In genomic region chr15:91254766-91255165, GRCh38 we compare ENCODE assay signal across 22 cellular contexts.
DNase-seq lines count a peak whose midpoint lies in the region; ATAC-seq, FAIRE-seq and TF ChIP-seq lines count a peak whose summit lies in the region.
"Had no signal": no experiment of that assay in that cellular context is flagged by ENCODE, and none has a peak within 500 bp of the region (broad histone marks: within the 10 kb centered on the region; RNA-seq: fewer than 3 reads in every experiment).

No MANE protein-coding gene starts in this region.

- H3K27ac Mint-ChIP-seq in GM23338 (no peak overlapping the region), neural progenitor cell (no peak overlapping the region)
- H3K27ac Mint-ChIP-seq in activated naive CD4-positive, alpha-beta T cell treated with anti-CD3 and anti-CD28 coated beads, Interleukin-2, amount 10 ng/mL, durations not matched to agents 7 days and 5 days: no peak overlapping the region
- H3K27ac Mint-ChIP-seq: B cell, H9 had no signal

- H2AFZ ChIP-seq in GM23338 (peak overlapping the region; percentile 66), Karpas-422 (ENCODE audit: low read length) (peak overlapping the region; percentile 65), neural progenitor cell (replicated peaks) (peak overlapping the region; percentile 50)

- H3K36me3 ChIP-seq in GM23338 (ENCODE audit: insufficient read depth) (no peaks in the 10 kb centered on the region), Karpas-422 (ENCODE audit: insufficient read depth, low read length) (no peaks in the 10 kb centered on the region), neural progenitor cell (no peaks in the 10 kb centered on the region), pancreas (no peaks in the 10 kb centered on the region)
- H3K36me3 ChIP-seq: SJCRH30 had no signal

- DNase-seq in GM23338 (ENCODE audit: low spot score) (no peak), Karpas-422 (peak; percentile 42), neural progenitor cell (ENCODE audit: low spot score) (no peak), pancreas (no peak), right cardiac atrium (no peak)
- DNase-seq in NK-92 treated with Interleukin-12 subunit alpha and Interleukin-12 subunit beta, amount 100 ng/mL, for 24 hours (lab: John Stamatoyannopoulos, UW): no peak
- no peak for DNase-seq in activated naive CD4-positive, alpha-beta T cell treated with anti-CD3 and anti-CD28 coated beads, Interleukin-2, amount 10 ng/mL, durations not matched to agents 7 days and 5 days
- DNase-seq: DMS53, GF-D8, H9, NCI-H1694, NCI-H2081, NCI-H345, NCI-H774, OCI-M1, SJCRH30, T-helper 1 cell had no signal

- no peaks in the 10 kb centered on the region for H3K79me2 ChIP-seq in GM23338 (replicated peaks; ENCODE audit: insufficient read depth)
- H3K79me2 ChIP-seq in Karpas-422 (ENCODE audit: low read length): no peaks in the 10 kb centered on the region
- H3K79me2 ChIP-seq in neural progenitor cell (ENCODE audit: low read depth): no peaks in the 10 kb centered on the region

- H3K4me1 ChIP-seq in GM23338 (ENCODE audit: insufficient read depth) (no peaks in the 10 kb centered on the region), Karpas-422 (ENCODE audit: low read length) (peaks cover 3% of the 10 kb centered on the region; the same call in 1 of the 2 replicates), neural progenitor cell (no peaks in the 10 kb centered on the region), pancreas (peaks cover 0 to 3% (median 0%) of the 10 kb centered on the region in 3 donors), right cardiac atrium (ENCODE audit: control insufficient read depth, insufficient read depth, low read length) (no peaks in the 10 kb centered on the region)
- H3K4me1 ChIP-seq: SJCRH30 had no signal

- H3F3A ChIP-seq in GM23338 (replicated peaks; ENCODE audit: low read depth) (no peaks in the 10 kb centered on the region), neural progenitor cell (ENCODE audit: low read depth) (no peaks in the 10 kb centered on the region)

- CTCF ChIA-PET in activated naive CD4-positive, alpha-beta T cell treated with anti-CD3 and anti-CD28 coated beads, Interleukin-2, amount 10 ng/mL, durations not matched to agents 7 days and 5 days (lab: Charles Lee): interaction anchor here (0.8 to 1.4 kb wide), 2 partner anchors 15 to 17 kb away, joined by 3 to 4 read pairs; no protein-coding TSS in a partner anchor

- WGBS in pancreas, 2 donors: 61 to 69% methylated on average over 3 of the region's 3 CpGs
- 83% methylated on average over 3 of the region's 3 CpGs for WGBS in right cardiac atrium

- H3K36me3 Mint-ChIP-seq in GM23338 (ENCODE audit: low read depth) (no peaks in the 10 kb centered on the region), neural progenitor cell (no peaks in the 10 kb centered on the region)
- H3K36me3 Mint-ChIP-seq in activated naive CD4-positive, alpha-beta T cell treated with anti-CD3 and anti-CD28 coated beads, Interleukin-2, amount 10 ng/mL, durations not matched to agents 7 days and 5 days: no peaks in the 10 kb centered on the region

- ATAC-seq in GM23338 (no peak), pancreas (no peak), right cardiac atrium (no peak)

- H3K4me3 ChIP-seq in GM23338 (no peak overlapping the region), Karpas-422 (ENCODE audit: low read length) (no peak overlapping the region), neural progenitor cell (no peak overlapping the region), pancreas (no peak overlapping the region), right cardiac atrium (ENCODE audit: low read length) (no peak overlapping the region)
- H3K4me3 ChIP-seq: SJCRH30 had no signal

- H3K27me3 Mint-ChIP-seq in GM23338 (ENCODE audit: insufficient read depth, low read depth, poor library complexity): peaks cover 6% of the 10 kb centered on the region
- no peaks in the 10 kb centered on the region for H3K27me3 Mint-ChIP-seq in neural progenitor cell (ENCODE audit: insufficient read depth, low read depth)
- peaks cover 36% of the 10 kb centered on the region for H3K27me3 Mint-ChIP-seq in activated naive CD4-positive, alpha-beta T cell treated with anti-CD3 and anti-CD28 coated beads, Interleukin-2, amount 10 ng/mL, durations not matched to agents 7 days and 5 days

- H3K27me3 ChIP-seq in GM23338 (ENCODE audit: insufficient read depth) (no peaks in the 10 kb centered on the region), Karpas-422 (ENCODE audit: low read length) (no peaks in the 10 kb centered on the region; the same call in 1 of the 2 replicates), neural progenitor cell (peaks cover 14% of the 10 kb centered on the region), pancreas (peaks cover 0 to 5% (median 0%) of the 10 kb centered on the region in 4 donors), right cardiac atrium (ENCODE audit: control insufficient read depth, insufficient read depth) (no peaks in the 10 kb centered on the region)

- no peaks in the 10 kb centered on the region for H3K9me3 Mint-ChIP-seq in GM23338
- peaks cover under 1% of the 10 kb centered on the region for H3K9me3 Mint-ChIP-seq in neural progenitor cell
- no peaks in the 10 kb centered on the region for H3K9me3 Mint-ChIP-seq in activated naive CD4-positive, alpha-beta T cell treated with anti-CD3 and anti-CD28 coated beads, Interleukin-2, amount 10 ng/mL, durations not matched to agents 7 days and 5 days
- H3K9me3 Mint-ChIP-seq: H9 had no signal

- intact Hi-C loops in pancreas (cut with DNase I): no loop called here
- intact Hi-C loops in right cardiac atrium (cut with DNase I): no loop called here

- H3K9me2 ChIP-seq in GM23338 (ENCODE audit: insufficient read depth): 0 out of 2 replicates have a peak, but pooled peaks cover 4% of the 10 kb centered on the region
- H3K9me2 ChIP-seq in Karpas-422 (replicated peaks; ENCODE audit: insufficient read depth, low read length): no peaks in the 10 kb centered on the region

- no peak for TF ChIP-seq CTCF in GM23338 (conservative IDR thresholded peaks at IDR 0.05; ENCODE audit: low read depth in 2 of 2)
- no peak for TF ChIP-seq CTCF in VCaP (conservative IDR thresholded peaks at IDR 0.05)
- no peak for TF ChIP-seq CTCF in neural progenitor cell (IDR thresholded peaks at IDR 0.05)
- no peak for TF ChIP-seq CTCF in pancreas (IDR thresholded peaks at IDR 0.05)

- H3K9me3 ChIP-seq in Karpas-422 (ENCODE audit: low read length): peaks cover 3% of the 10 kb centered on the region; the same call in 1 of the 2 replicates
- no peaks in the 10 kb centered on the region for H3K9me3 ChIP-seq in neural progenitor cell (ENCODE audit: low read depth)
- no peaks in the 10 kb centered on the region for H3K9me3 ChIP-seq in pancreas
- no peaks in the 10 kb centered on the region for H3K9me3 ChIP-seq in right cardiac atrium (ENCODE audit: control insufficient read depth, low read length)
- H3K9me3 ChIP-seq: SJCRH30 had no signal

- no peak overlapping the region for H3K27ac ChIP-seq in GM23338 (ENCODE audit: low read depth)
- no peak overlapping the region for H3K27ac ChIP-seq in Karpas-422 (ENCODE audit: low read length)
- peak overlapping the region; percentile 94 for H3K27ac ChIP-seq in VCaP
- H3K27ac ChIP-seq in neural progenitor cell: no peak overlapping the region
- H3K27ac ChIP-seq in pancreas: no peak overlapping the region
- H3K27ac ChIP-seq in right cardiac atrium (ENCODE audit: low read length): no peak overlapping the region
- H3K27ac ChIP-seq: SJCRH30 had no signal

- no peak overlapping the region for H3K4me2 ChIP-seq in GM23338
- H3K4me2 ChIP-seq in Karpas-422 (ENCODE audit: low read depth, low read length, poor library complexity, severe bottlenecking): no peak overlapping the region
- no peak overlapping the region for H3K4me2 ChIP-seq in neural progenitor cell

- H3K4me1 Mint-ChIP-seq in GM23338 (no peaks in the 10 kb centered on the region), neural progenitor cell (no peaks in the 10 kb centered on the region)
- H3K4me1 Mint-ChIP-seq in activated naive CD4-positive, alpha-beta T cell treated with anti-CD3 and anti-CD28 coated beads, Interleukin-2, amount 10 ng/mL, durations not matched to agents 7 days and 5 days: peaks cover 8% of the 10 kb centered on the region
- H3K4me1 Mint-ChIP-seq: B cell, H9 had no signal

- H3K9ac ChIP-seq in Karpas-422 (ENCODE audit: low read length): no peak overlapping the region
- no peak overlapping the region for H3K9ac ChIP-seq in neural progenitor cell

- no peaks in the 10 kb centered on the region; the same call in 1 of the 2 replicates for H4K20me1 ChIP-seq in GM23338 (replicated peaks; ENCODE audit: insufficient read depth)
- no peaks in the 10 kb centered on the region for H4K20me1 ChIP-seq in Karpas-422 (ENCODE audit: insufficient read depth, low read depth, low read length)
- H4K20me1 ChIP-seq in neural progenitor cell (ENCODE audit: low read depth): no peaks in the 10 kb centered on the region

- H3K4me3 Mint-ChIP-seq in GM23338: no peak overlapping the region
- no peak overlapping the region for H3K4me3 Mint-ChIP-seq in neural progenitor cell
- H3K4me3 Mint-ChIP-seq in activated naive CD4-positive, alpha-beta T cell treated with anti-CD3 and anti-CD28 coated beads, Interleukin-2, amount 10 ng/mL, durations not matched to agents 7 days and 5 days: no peak overlapping the region
- H3K4me3 Mint-ChIP-seq: B cell, H9 had no signal

- no peak for FAIRE-seq in pancreas (lab: Jason Lieb, UNC)
- FAIRE-seq: A204.1, D721Med, RCC 7860 had no signal

TF ChIP-seq in GM23338, 12 proteins besides CTCF, POLR2A, EP300 and RAD21 (continues in another document):
- TF ChIP-seq EZH2 (IDR thresholded peaks at IDR 0.05; ENCODE audit: low read depth, unreplicated experiment): no peak
- TF ChIP-seq REST (IDR thresholded peaks at IDR 0.05; ENCODE audit: unreplicated experiment): no peak
